ENCODE assay signal across 8 cellular contexts in the genomic region with DNA sequence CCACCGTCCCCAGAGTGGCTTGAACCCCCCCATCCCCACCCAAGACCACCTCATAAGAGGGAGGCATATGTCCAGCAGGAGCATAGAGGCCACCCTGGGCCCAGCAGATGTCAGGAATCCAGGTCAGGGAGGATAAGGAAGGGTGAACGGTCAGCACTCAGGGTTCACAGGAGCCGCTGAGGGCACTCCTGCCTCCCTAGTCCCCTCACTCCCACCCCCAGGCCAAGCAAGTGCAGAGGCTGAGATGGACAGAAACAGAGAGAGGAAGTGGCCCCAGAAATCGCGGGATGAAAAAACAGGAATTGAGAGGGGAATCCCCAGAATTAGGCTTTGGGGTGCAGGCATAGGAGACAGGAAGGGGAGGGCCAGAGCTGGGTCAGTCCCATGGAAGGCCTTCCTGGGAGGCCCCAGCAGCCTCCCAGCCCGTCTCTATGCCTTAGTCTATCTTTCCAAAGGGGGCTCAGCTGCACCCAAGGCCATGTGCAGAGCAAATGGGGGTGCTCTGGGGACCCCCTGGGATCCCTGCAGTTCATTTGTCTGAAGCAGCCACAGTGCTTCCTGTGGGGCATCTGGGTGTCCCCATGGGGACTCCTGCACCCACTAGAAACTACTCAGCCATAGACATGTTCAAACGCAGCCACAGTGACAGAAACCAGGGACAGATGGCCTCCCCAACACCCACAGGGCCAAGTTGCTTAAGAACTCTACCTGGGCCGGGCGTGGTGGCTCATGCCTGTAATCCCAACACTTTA. TPM values are rescaled to one million over a fixed set of nuclear protein-coding genes. Genes with fewer than 3 reads are reported as not detected.
DNase-seq lines count a peak whose midpoint lies in the region; ATAC-seq and TF ChIP-seq lines count a peak whose summit lies in the region.

No MANE protein-coding gene starts in this region.

- peak overlapping the region; percentile 82 for H3K4me3 Mint-ChIP-seq in activated CD8-positive, alpha-beta T cell treated with anti-CD3 and anti-CD28 coated beads, Interleukin-2, amount 10 ng/mL, durations not matched to agents 7 days and 5 days

- H3K4me1 Mint-ChIP-seq in activated CD8-positive, alpha-beta T cell treated with anti-CD3 and anti-CD28 coated beads, Interleukin-2, amount 10 ng/mL, durations not matched to agents 7 days and 5 days (ENCODE audit: low read depth), result peaks cover 46% of the 10 kb centered on the region

- peak; percentile 21 for DNase-seq in stimulated activated CD4-positive, alpha-beta T cell treated with anti-CD3 and anti-CD28 coated beads, Interleukin-15, amount 100 ng/mL, for 24 hours
- DNase-seq in stimulated activated CD4-positive, alpha-beta T cell treated with anti-CD3 and anti-CD28 coated beads, Interleukin-1b, Interleukin-23, amount 100 ng/mL, for 48 hours, result no peak
- peak; percentile 37 for DNase-seq in activated CD8-positive, alpha-beta T cell treated with anti-CD3 and anti-CD28 coated beads, Interleukin-2, amount 10 ng/mL, durations not matched to agents 7 days and 5 days
- DNase-seq in left lung (no peak), NCI-H748 treated with DMSO at 0.1 percent for 48 hours (lab: John Stamatoyannopoulos, UW) (no peak), NCI-H128 (lab: John Stamatoyannopoulos, UW; ENCODE audit: unreplicated experiment) (no peak), Ammon's horn (ENCODE audit: low spot score) (no peak)

- CTCF ChIA-PET in activated CD8-positive, alpha-beta T cell treated with anti-CD3 and anti-CD28 coated beads, Interleukin-2, amount 10 ng/mL, durations not matched to agents 7 days and 5 days (lab: Charles Lee), result interaction anchor here (0.8 to 4.4 kb wide), 7 partner anchors 9 to 200 kb away, joined by 3 to 48 read pairs (median 8); no protein-coding TSS in a partner anchor

- POLR2A ChIA-PET in activated CD8-positive, alpha-beta T cell treated with anti-CD3 and anti-CD28 coated beads, Interleukin-2, amount 10 ng/mL, durations not matched to agents 7 days and 5 days (lab: Charles Lee), result no interaction called here

- intact Hi-C loops in left lung (cut with DNase I), result loop anchor here in 1 of 2 donors (10.0 kb wide), 1 partner anchor 121 kb away; no protein-coding TSS in a partner anchor

- no peaks in the 10 kb centered on the region for H3K27me3 Mint-ChIP-seq in activated CD8-positive, alpha-beta T cell treated with anti-CD3 and anti-CD28 coated beads, Interleukin-2, amount 10 ng/mL, durations not matched to agents 7 days and 5 days (ENCODE audit: low read depth)

- ATAC-seq in HG03066 (IDR thresholded peaks at IDR 0.05; ENCODE audit: low read depth, unreplicated experiment) (peak; percentile 46), left lung (no peak)
- no peak for ATAC-seq in activated CD8-positive, alpha-beta T cell treated with anti-CD3 and anti-CD28 coated beads, Interleukin-2, amount 10 ng/mL, durations not matched to agents 7 days and 5 days

- peaks cover 0 to 28% of the 10 kb centered on the region in 2 donors for H3K36me3 ChIP-seq in left lung

- peak overlapping the region; percentile 89 for H3K27ac Mint-ChIP-seq in activated CD8-positive, alpha-beta T cell treated with anti-CD3 and anti-CD28 coated beads, Interleukin-2, amount 10 ng/mL, durations not matched to agents 7 days and 5 days

- peaks cover 0 to 14% of the 10 kb centered on the region in 2 donors for H3K27me3 ChIP-seq in left lung

- no peaks in the 10 kb centered on the region for H3K9me3 Mint-ChIP-seq in activated CD8-positive, alpha-beta T cell treated with anti-CD3 and anti-CD28 coated beads, Interleukin-2, amount 10 ng/mL, durations not matched to agents 7 days and 5 days (ENCODE audit: insufficient read depth)

- peak overlapping the region; percentile 87 to 88 for H3K4me3 ChIP-seq in left lung

- H3K27ac ChIP-seq in left lung, result peak overlapping the region; percentile 93

- no peak for TF ChIP-seq CTCF in left lung (IDR thresholded peaks at IDR 0.05)

- peaks cover 43% of the 10 kb centered on the region for H3K36me3 Mint-ChIP-seq in activated CD8-positive, alpha-beta T cell treated with anti-CD3 and anti-CD28 coated beads, Interleukin-2, amount 10 ng/mL, durations not matched to agents 7 days and 5 days (ENCODE audit: low read depth)

- H3K9me3 ChIP-seq in left lung, result peaks cover 0 to 2% of the 10 kb centered on the region in 2 donors

- peaks cover 9 to 46% of the 10 kb centered on the region in 2 donors for H3K4me1 ChIP-seq in left lung

RNA-seq across cellular contexts. Expression of a gene that starts 1.7 kb away (rescaled TPM):
- 100 to 1,000 TPM; 102 to 104 TPM for total RNA-seq in activated CD8-positive, alpha-beta T cell treated with anti-CD3 and anti-CD28 coated beads, Interleukin-2, amount 10 ng/mL, durations not matched to agents 7 days and 5 days
- total RNA-seq in left lung, result 10 to 100 TPM; 42.6 to 51.5 TPM

RNA-seq across cellular contexts. Expression of a gene that starts 26.9 kb away (rescaled TPM):
- under 1 TPM; 0.68 to 0.82 TPM for total RNA-seq in activated CD8-positive, alpha-beta T cell treated with anti-CD3 and anti-CD28 coated beads, Interleukin-2, amount 10 ng/mL, durations not matched to agents 7 days and 5 days
- 1 to 10 TPM in 1 of 2 donors, under 1 TPM in 1; 0.52 to 5.4 TPM for total RNA-seq in left lung

RNA-seq across cellular contexts. Expression of a gene that starts 39.9 kb away (rescaled TPM):
- 10 to 100 TPM; 13.6 to 15.0 TPM for total RNA-seq in activated CD8-positive, alpha-beta T cell treated with anti-CD3 and anti-CD28 coated beads, Interleukin-2, amount 10 ng/mL, durations not matched to agents 7 days and 5 days
- total RNA-seq in left lung, result 10 to 100 TPM in 1 of 2 donors, 1 to 10 TPM in 1; 5.7 to 10.0 TPM

RNA-seq across cellular contexts. Expression of a gene that starts 53.8 kb away (rescaled TPM):
- 100 to 1,000 TPM; 137 to 139 TPM for total RNA-seq in activated CD8-positive, alpha-beta T cell treated with anti-CD3 and anti-CD28 coated beads, Interleukin-2, amount 10 ng/mL, durations not matched to agents 7 days and 5 days
- total RNA-seq in left lung, result 10 to 100 TPM; 42.3 to 66.3 TPM

RNA-seq across cellular contexts. Expression of a gene that starts 56.3 kb away (rescaled TPM):
- 1 to 10 TPM; 5.7 to 6.4 TPM for total RNA-seq in activated CD8-positive, alpha-beta T cell treated with anti-CD3 and anti-CD28 coated beads, Interleukin-2, amount 10 ng/mL, durations not matched to agents 7 days and 5 days
- total RNA-seq in left lung, result 10 to 100 TPM; 38.4 to 41.2 TPM

Comparison
In these comparisons a context has a peak if more than half of its experiments do, and no peak if none do; other contexts are left out.
1. DNase-seq: peak in stimulated activated CD4-positive, alpha-beta T cell treated with anti-CD3 and anti-CD28 coated beads, Interleukin-15, amount 100 ng/mL, for 24 hours (single experiment) and activated CD8-positive, alpha-beta T cell treated with anti-CD3 and anti-CD28 coated beads, Interleukin-2, amount 10 ng/mL, durations not matched to agents 7 days and 5 days (single experiment); none in stimulated activated CD4-positive, alpha-beta T cell treated with anti-CD3 and anti-CD28 coated beads, Interleukin-1b, Interleukin-23, amount 100 ng/mL, for 48 hours (single experiment), left lung (0 of 2), NCI-H748 treated with DMSO at 0.1 percent for 48 hours (single experiment), NCI-H128 (single experiment) and Ammon's horn (single experiment).